ENCODE assay signal across 1 cellular context in genomic region chr3:132659000-132659369, GRCh38.
TF ChIP-seq lines count a peak whose summit lies in the region.

No MANE protein-coding gene starts in this region.

TF ChIP-seq in HepG2, 621 proteins besides CTCF, POLR2A, EP300 and RAD21:
- TF ChIP-seq ZNF800 (CRISPR knock-in tag; IDR thresholded peaks at IDR 0.05) (0 out of 2 replicates have a peak, but pooled peaks have one; percentile 18), FOXO1 (CRISPR knock-in tag; IDR thresholded peaks at IDR 0.05) (no peak), ZBTB43 (CRISPR knock-in tag; conservative IDR thresholded peaks at IDR 0.05) (peak; percentile 3; the same call in 1 of the 2 replicates)
TF ChIP-seq in HepG2: peak in this region for 2.
